ENCODE assay signal across 10 cellular contexts in the genomic region with DNA sequence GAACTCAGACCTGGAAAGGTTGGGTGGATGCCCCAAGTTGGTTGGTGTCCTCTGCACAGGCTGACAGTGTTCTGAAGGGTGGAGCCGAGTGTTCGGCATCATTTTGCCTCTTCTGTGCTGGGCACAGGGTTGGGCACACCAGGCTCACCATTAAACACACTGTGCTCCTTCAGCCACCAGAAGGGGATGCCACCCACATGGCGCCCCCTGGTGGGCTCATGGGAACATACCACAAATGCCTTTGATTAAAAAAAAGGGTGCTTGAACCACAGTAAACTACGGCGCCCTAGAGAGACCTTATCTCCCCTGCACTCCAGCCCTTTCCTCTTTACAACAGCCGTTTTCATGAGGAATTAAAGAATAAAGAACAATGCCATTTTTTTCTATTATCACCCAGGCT.
A peak's percentile ranks its signal among the peaks of the same experiment; 100 is the strongest.
DNase-seq lines count a peak whose midpoint lies in the region; ATAC-seq, FAIRE-seq and TF ChIP-seq lines count a peak whose summit lies in the region.
"Had no signal": no experiment of that assay in that cellular context is flagged by ENCODE, and none has a peak within 500 bp of the region (broad histone marks: within the 10 kb centered on the region; RNA-seq: fewer than 3 reads in every experiment).

No MANE protein-coding gene starts in this region.

- DNase-seq in activated T-cell treated with anti-CD3 and anti-CD28 coated beads, Interleukin-2, amount 50 U/mL, for 48 hours = peak; percentile 35 to 39
- DNase-seq in activated T-cell treated with anti-CD3 and anti-CD28 coated beads for 4 hours (no peak), HT-29 (ENCODE audit: low spot score) (peak; percentile 6), WERI-Rb-1 (peak; percentile 59), keratinocyte (ENCODE audit: low read depth, low spot score) (no peak), T-helper 17 cell (no peak)
- DNase-seq in naive thymus-derived CD8-positive, alpha-beta T cell = no peak

- dilution Hi-C loops in keratinocyte (cut with MboI; ENCODE audit: extremely low pct_ligation_motif_present, low sequenced_read_pairs) = no loop called here

- H3K9me3 ChIP-seq in WERI-Rb-1 (ENCODE audit: severe bottlenecking) (no peaks in the 10 kb centered on the region), keratinocyte (ENCODE audit: control insufficient read depth, low read depth, low read length) (no peaks in the 10 kb centered on the region), T-helper 17 cell (ENCODE audit: control insufficient read depth, low read length, poor library complexity, severe bottlenecking) (no peaks in the 10 kb centered on the region)

- no peak overlapping the region for H3K4me3 Mint-ChIP-seq in naive thymus-derived CD8-positive, alpha-beta T cell
- no peak overlapping the region for H3K4me3 Mint-ChIP-seq in T-helper 17 cell

- no peaks in the 10 kb centered on the region for H3K27me3 ChIP-seq in WERI-Rb-1 (ENCODE audit: insufficient read depth, low read depth, severe bottlenecking)
- H3K27me3 ChIP-seq in keratinocyte (ENCODE audit: control insufficient read depth, extremely low read depth, insufficient read depth, low read length) = no peaks in the 10 kb centered on the region

- peaks cover 5% of the 10 kb centered on the region for H4K20me1 ChIP-seq in keratinocyte (ENCODE audit: control insufficient read depth, extremely low read depth, insufficient read depth, low read length)

- no peak overlapping the region for H3K4me3 ChIP-seq in WERI-Rb-1 (ENCODE audit: low read depth, low read length)
- no peak overlapping the region for H3K4me3 ChIP-seq in keratinocyte (ENCODE audit: control insufficient read depth in 2 of 3, extremely low read depth in 1 of 3, insufficient read depth in 2 of 3, low read depth in 1 of 3, low read length in 3 of 3)
- H3K4me3 ChIP-seq: skin epidermis had no signal

- no peak overlapping the region for H3K27ac Mint-ChIP-seq in naive thymus-derived CD8-positive, alpha-beta T cell
- H3K27ac Mint-ChIP-seq in T-helper 17 cell = no peak overlapping the region
- H3K27ac Mint-ChIP-seq: activated naive CD4-positive, alpha-beta T cell treated with anti-CD3 and anti-CD28 coated beads, Interleukin-2, amount 50 U/mL, for 72 hours had no signal

- ATAC-seq in naive thymus-derived CD8-positive, alpha-beta T cell = no peak
- ATAC-seq in T-helper 17 cell (no peak), GM21390 (IDR thresholded peaks at IDR 0.05; ENCODE audit: unreplicated experiment) (no peak)

- H3K9ac ChIP-seq in keratinocyte (ENCODE audit: control insufficient read depth, extremely low read depth, insufficient read depth, low read length) = no peak overlapping the region

- peaks cover 9 to 52% (median 21%) of the 10 kb centered on the region in 5 donors for H3K27me3 Mint-ChIP-seq in naive thymus-derived CD8-positive, alpha-beta T cell
- H3K27me3 Mint-ChIP-seq in T-helper 17 cell = peaks cover 35% of the 10 kb centered on the region

- H3K36me3 Mint-ChIP-seq in naive thymus-derived CD8-positive, alpha-beta T cell = no peaks in the 10 kb centered on the region
- H3K36me3 Mint-ChIP-seq in T-helper 17 cell (ENCODE audit: low read depth) = no peaks in the 10 kb centered on the region
- H3K36me3 Mint-ChIP-seq: activated naive CD4-positive, alpha-beta T cell treated with anti-CD3 and anti-CD28 coated beads, Interleukin-2, amount 50 U/mL, for 72 hours had no signal

- FAIRE-seq in keratinocyte (lab: Jason Lieb, UNC) = no peak

- no peaks in the 10 kb centered on the region for H3K4me1 ChIP-seq in keratinocyte (ENCODE audit: control insufficient read depth, extremely low read depth, insufficient read depth, low read length)

- H3K9me1 ChIP-seq in keratinocyte (ENCODE audit: control insufficient read depth, extremely low read depth, insufficient read depth, low read length) = no peaks in the 10 kb centered on the region

- peaks cover 0 to 3% (median 0%) of the 10 kb centered on the region in 9 donors for H3K9me3 Mint-ChIP-seq in naive thymus-derived CD8-positive, alpha-beta T cell
- H3K9me3 Mint-ChIP-seq: activated naive CD4-positive, alpha-beta T cell treated with anti-CD3 and anti-CD28 coated beads, Interleukin-2, amount 50 U/mL, for 72 hours had no signal

- H3K27ac ChIP-seq in WERI-Rb-1 = no peak overlapping the region
- no peak overlapping the region for H3K27ac ChIP-seq in keratinocyte (ENCODE audit: control insufficient read depth, insufficient read depth, low read length)
- H3K27ac ChIP-seq: skin epidermis had no signal

- POLR2A ChIA-PET in naive thymus-derived CD8-positive, alpha-beta T cell (lab: Charles Lee) = no interaction called here

- peaks cover 0 to 1% (median 0%) of the 10 kb centered on the region in 4 donors for H3K4me1 Mint-ChIP-seq in naive thymus-derived CD8-positive, alpha-beta T cell
- no peaks in the 10 kb centered on the region for H3K4me1 Mint-ChIP-seq in T-helper 17 cell

- H3K79me2 ChIP-seq in keratinocyte (ENCODE audit: control insufficient read depth, insufficient read depth, low read length) = no peaks in the 10 kb centered on the region

- no peak overlapping the region for H2AFZ ChIP-seq in keratinocyte (ENCODE audit: control insufficient read depth, low read length)

- H3K36me3 ChIP-seq in WERI-Rb-1 (no peaks in the 10 kb centered on the region), keratinocyte (ENCODE audit: control insufficient read depth in 2 of 2, extremely low read depth in 1 of 2, insufficient read depth in 2 of 2, low read length in 2 of 2) (no peaks in the 10 kb centered on the region)

- H3K4me2 ChIP-seq in keratinocyte (ENCODE audit: control insufficient read depth, extremely low read depth, insufficient read depth, low read depth, low read length) = no peak overlapping the region

- peak; percentile 76 for TF ChIP-seq CTCF in WERI-Rb-1 (IDR thresholded peaks at IDR 0.05; ENCODE audit: low read depth, low read length)
- peak; percentile 52 to 68 (median 65) for TF ChIP-seq CTCF in keratinocyte (optimal IDR thresholded peaks at IDR 0.05 in 1 of 3, IDR thresholded peaks at IDR 0.05 in 1 of 3, conservative IDR thresholded peaks at IDR 0.05 in 1 of 3; ENCODE audit: extremely low read depth in 1 of 3, insufficient read depth in 2 of 3, low read length in 3 of 3)

Comparison
In these comparisons a context has a peak if more than half of its experiments do, and no peak if none do; other contexts are left out.
1. DNase-seq: peak in activated T-cell treated with anti-CD3 and anti-CD28 coated beads, Interleukin-2, amount 50 U/mL, for 48 hours (2 of 2), HT-29 (single experiment) and WERI-Rb-1 (single experiment); none in activated T-cell treated with anti-CD3 and anti-CD28 coated beads for 4 hours (single experiment), keratinocyte (single experiment), naive thymus-derived CD8-positive, alpha-beta T cell (0 of 10) and T-helper 17 cell (0 of 3).